19 cellular contexts compared by ENCODE assay signal in genomic region chr6:147958683-147959082, GRCh38.
"Had no signal": no experiment of that assay in that cellular context is flagged by ENCODE, and none has a peak within 500 bp of the region (broad histone marks: within the 10 kb centered on the region; RNA-seq: fewer than 3 reads in every experiment).

No MANE protein-coding gene starts in this region.

- H3K4me1 Mint-ChIP-seq: activated naive CD8-positive, alpha-beta T cell treated with anti-CD3 and anti-CD28 coated beads for 36 hours; naive thymus-derived CD4-positive, alpha-beta T cell; T-helper 17 cell had no signal

- H3K36me3 ChIP-seq: brain microvascular endothelial cell, esophagus squamous epithelium, ovary, transverse colon had no signal

- H3K27ac Mint-ChIP-seq: activated CD8-positive, alpha-beta T cell treated with anti-CD3 and anti-CD28 coated beads, Interleukin-2, amount 10 ng/mL, durations not matched to agents 7 days and 5 days; activated naive CD8-positive, alpha-beta T cell treated with anti-CD3 and anti-CD28 coated beads for 36 hours; activated T-cell treated with anti-CD3 and anti-CD28 coated beads, Interleukin-2, amount 50 U/mL, for 72 hours; naive thymus-derived CD4-positive, alpha-beta T cell; T-helper 17 cell had no signal

- H3K79me2 ChIP-seq: hepatocyte had no signal

- H3K9me3 ChIP-seq: esophagus squamous epithelium, ovary, transverse colon had no signal

- H3K4me3 Mint-ChIP-seq: activated CD8-positive, alpha-beta T cell treated with anti-CD3 and anti-CD28 coated beads, Interleukin-2, amount 10 ng/mL, durations not matched to agents 7 days and 5 days; activated naive CD8-positive, alpha-beta T cell treated with anti-CD3 and anti-CD28 coated beads for 36 hours; activated T-cell treated with anti-CD3 and anti-CD28 coated beads, Interleukin-2, amount 50 U/mL, for 72 hours; naive thymus-derived CD4-positive, alpha-beta T cell; T-helper 17 cell had no signal

- H3K27me3 ChIP-seq: brain microvascular endothelial cell, esophagus squamous epithelium, hepatocyte, ovary, transverse colon had no signal

- H2AFZ ChIP-seq: hepatocyte had no signal

- H3K27me3 Mint-ChIP-seq: activated naive CD8-positive, alpha-beta T cell treated with anti-CD3 and anti-CD28 coated beads for 36 hours; naive thymus-derived CD4-positive, alpha-beta T cell; T-helper 17 cell had no signal

- H3K36me3 Mint-ChIP-seq: activated naive CD8-positive, alpha-beta T cell treated with anti-CD3 and anti-CD28 coated beads for 36 hours; naive thymus-derived CD4-positive, alpha-beta T cell had no signal

- H3K27ac ChIP-seq: brain microvascular endothelial cell, esophagus squamous epithelium, hepatocyte, ovary, transverse colon had no signal

- H3K9me3 Mint-ChIP-seq: activated naive CD8-positive, alpha-beta T cell treated with anti-CD3 and anti-CD28 coated beads for 36 hours; activated T-cell treated with anti-CD3 and anti-CD28 coated beads, Interleukin-2, amount 50 U/mL, for 72 hours had no signal

- H3K4me3 ChIP-seq: esophagus squamous epithelium, hepatocyte, ovary, transverse colon had no signal

- H3K4me2 ChIP-seq: hepatocyte had no signal

- ATAC-seq: activated CD8-positive, alpha-beta T cell treated with anti-CD3 and anti-CD28 coated beads, Interleukin-2, amount 10 ng/mL, durations not matched to agents 7 days and 5 days; activated T-cell treated with anti-CD3 and anti-CD28 coated beads, Interleukin-2, amount 50 U/mL, for 72 hours; left ventricle myocardium superior; naive thymus-derived CD4-positive, alpha-beta T cell; T-helper 17 cell had no signal

- DNase-seq: activated CD4-positive, alpha-beta T cell treated with anti-CD3 and anti-CD28 coated beads for 4 hours; activated CD8-positive, alpha-beta memory T cell treated with anti-CD3 and anti-CD28 coated beads, Interleukin-2, amount 50 U/mL, for 4 hours; activated CD8-positive, alpha-beta T cell treated with anti-CD3 and anti-CD28 coated beads, Interleukin-2, amount 10 ng/mL, durations not matched to agents 7 days and 5 days; activated gamma-delta T cell treated with Interleukin-2 at 50 U/mL for 16 hours; activated naive CD8-positive, alpha-beta T cell treated with anti-CD3 and anti-CD28 coated beads for 36 hours; activated T-cell treated with anti-CD3 and anti-CD28 coated beads, Interleukin-2, amount 50 U/mL, for 72 hours; brain microvascular endothelial cell; effector CD8-positive, alpha-beta T cell; esophagus squamous epithelium; kidney; left ventricle myocardium superior; midbrain; naive thymus-derived CD4-positive, alpha-beta T cell; ovary; stimulated activated CD4-positive, alpha-beta T cell treated with anti-CD3 and anti-CD28 coated beads, Interleukin-2, amount 100 ng/mL, for 48 hours; stimulated activated naive CD4-positive, alpha-beta T cell; T-helper 17 cell; transverse colon had no signal
